In genomic region chr6:46637933-46638332, GRCh38 we compare ENCODE assay signal across 27 cellular contexts. TPM values are rescaled to one million over a fixed set of nuclear protein-coding genes. Genes with fewer than 3 reads are reported as not detected.
DNase-seq lines count a peak whose midpoint lies in the region; ATAC-seq and TF ChIP-seq lines count a peak whose summit lies in the region.
"Had no signal": no experiment of that assay in that cellular context is flagged by ENCODE, and none has a peak within 500 bp of the region (broad histone marks: within the 10 kb centered on the region; RNA-seq: fewer than 3 reads in every experiment).

No MANE protein-coding gene starts in this region.

- H3K4me1 ChIP-seq in breast epithelium (no peaks in the 10 kb centered on the region), suprapubic skin (peaks cover 10% of the 10 kb centered on the region)
- H3K4me1 ChIP-seq: HAP-1 had no signal

- POLR2A ChIA-PET in MCF 10A (lab: Yijun Ruan, JAX), result interaction anchor here (0.8 to 8.1 kb wide), 6 partner anchors 9 to 406 kb away, joined by 3 to 168 read pairs (median 6); partner anchors contain the start of genes CYP39A1 and SLC25A27
- POLR2A ChIA-PET in activated CD4-positive, alpha-beta T cell treated with anti-CD3 and anti-CD28 coated beads for 36 hours (lab: Charles Lee), result no interaction called here

- H3K4me1 Mint-ChIP-seq in MCF 10A (ENCODE audit: insufficient read depth, unreplicated experiment), result peaks cover 31% of the 10 kb centered on the region
- peaks cover 4% of the 10 kb centered on the region for H3K4me1 Mint-ChIP-seq in activated CD4-positive, alpha-beta T cell treated with anti-CD3 and anti-CD28 coated beads for 36 hours
- H3K4me1 Mint-ChIP-seq: CD8-positive, alpha-beta memory T cell had no signal

- TF ChIP-seq POLR2A in breast epithelium (IDR thresholded peaks at IDR 0.05) (no peak), suprapubic skin (IDR thresholded peaks at IDR 0.05) (no peak), erythroblast (IDR thresholded peaks at IDR 0.05; ENCODE audit: low read length) (no peak)

- H3K9me3 Mint-ChIP-seq in MCF 10A (ENCODE audit: unreplicated experiment), result no peaks in the 10 kb centered on the region
- H3K9me3 Mint-ChIP-seq in activated CD4-positive, alpha-beta T cell treated with anti-CD3 and anti-CD28 coated beads for 36 hours (ENCODE audit: low read depth), result no peaks in the 10 kb centered on the region

- H3K36me3 Mint-ChIP-seq in MCF 10A (ENCODE audit: insufficient read depth, unreplicated experiment), result peaks cover 4% of the 10 kb centered on the region
- H3K36me3 Mint-ChIP-seq in activated CD4-positive, alpha-beta T cell treated with anti-CD3 and anti-CD28 coated beads for 36 hours (ENCODE audit: low read depth), result no peaks in the 10 kb centered on the region
- H3K36me3 Mint-ChIP-seq: CD8-positive, alpha-beta memory T cell had no signal

- no peak for TF ChIP-seq CTCF in MCF 10A (IDR thresholded peaks at IDR 0.05; ENCODE audit: unreplicated experiment)
- no peak for TF ChIP-seq CTCF in breast epithelium (IDR thresholded peaks at IDR 0.05)
- no peak for TF ChIP-seq CTCF in SU-DHL-6 (IDR thresholded peaks at IDR 0.05; ENCODE audit: insufficient read depth, low read length, poor library complexity, severe bottlenecking)
- no peak for TF ChIP-seq CTCF in suprapubic skin (IDR thresholded peaks at IDR 0.05)

- 79% methylated on average over 1 of the region's 1 CpG for WGBS in suprapubic skin

- peaks cover 77% of the 10 kb centered on the region for H3F3A ChIP-seq in SU-DHL-6 (ENCODE audit: insufficient read depth)

- H3K27ac ChIP-seq in breast epithelium, result no peak overlapping the region
- peak overlapping the region; percentile 92 for H3K27ac ChIP-seq in SU-DHL-6 (ENCODE audit: low read depth, low read length)
- H3K27ac ChIP-seq in suprapubic skin, result peak overlapping the region; percentile 45
- H3K27ac ChIP-seq: C4-2B, SK-N-MC had no signal

- H3K79me2 ChIP-seq in SU-DHL-6 (ENCODE audit: insufficient read depth, low read length), result peaks cover 70% of the 10 kb centered on the region

- TF ChIP-seq EP300 in suprapubic skin (IDR thresholded peaks at IDR 0.05), result no peak

- CTCF ChIA-PET in MCF 10A (lab: Yijun Ruan, JAX), result interaction anchor here (0.6 to 2.1 kb wide), 2 partner anchors 12 to 534 kb away, joined by 3 to 6 read pairs; no protein-coding TSS in a partner anchor
- CTCF ChIA-PET in activated CD4-positive, alpha-beta T cell treated with anti-CD3 and anti-CD28 coated beads for 36 hours (lab: Charles Lee), result interaction anchor here (0.6 kb wide), 1 partner anchor 72 kb away, joined by 4 read pairs; no protein-coding TSS in a partner anchor

- H3K9me2 ChIP-seq in SU-DHL-6 (replicated peaks; ENCODE audit: insufficient read depth, low read length), result no peaks in the 10 kb centered on the region

- BruUV-seq in MCF 10A (replicated peaks; lab: Mats Ljungman, UMichigan), result no TSS peak

- no peaks in the 10 kb centered on the region for H3K27me3 ChIP-seq in breast epithelium
- H3K27me3 ChIP-seq in SU-DHL-6 (ENCODE audit: low read length), result no peaks in the 10 kb centered on the region
- H3K27me3 ChIP-seq in suprapubic skin, result no peaks in the 10 kb centered on the region

- H3K4me2 ChIP-seq in SU-DHL-6 (ENCODE audit: low read depth, low read length, poor library complexity, severe bottlenecking), result peak overlapping the region; percentile 85

- H3K4me3 ChIP-seq in breast epithelium (no peak overlapping the region), SU-DHL-6 (ENCODE audit: insufficient read depth, low read length, poor library complexity, severe bottlenecking) (peak overlapping the region; percentile 46), suprapubic skin (no peak overlapping the region)
- H3K4me3 ChIP-seq: HAP-1, SK-N-MC had no signal

- intact Hi-C loops in MCF 10A (cut with micrococcal nuclease) (loop anchor here (1.0 kb wide), 1 partner anchor 14 kb away; the partner anchor contains the start of genes CYP39A1 and SLC25A27), breast epithelium (cut with DNase I; ENCODE audit: low total_unique reads) (no loop called here)
- intact Hi-C loops in activated CD4-positive, alpha-beta T cell treated with anti-CD3 and anti-CD28 coated beads for 36 hours (cut with DNase I, micrococcal nuclease), result no loop called here

- H3K9me3 ChIP-seq in breast epithelium, result no peaks in the 10 kb centered on the region
- no peaks in the 10 kb centered on the region for H3K9me3 ChIP-seq in SU-DHL-6 (ENCODE audit: insufficient read depth, low read length)
- H3K9me3 ChIP-seq in suprapubic skin, result no peaks in the 10 kb centered on the region
- H3K9me3 ChIP-seq: HAP-1 had no signal

- no peak for ATAC-seq in activated CD4-positive, alpha-beta T cell treated with anti-CD3 and anti-CD28 coated beads for 36 hours

- no peaks in the 10 kb centered on the region for H3K27me3 Mint-ChIP-seq in MCF 10A (ENCODE audit: insufficient read depth, unreplicated experiment)
- H3K27me3 Mint-ChIP-seq in activated CD4-positive, alpha-beta T cell treated with anti-CD3 and anti-CD28 coated beads for 36 hours, result peaks cover 20% of the 10 kb centered on the region

- H3K27ac Mint-ChIP-seq in MCF 10A (ENCODE audit: low read depth, unreplicated experiment), result peak overlapping the region; percentile 98
- no peak overlapping the region for H3K27ac Mint-ChIP-seq in activated CD4-positive, alpha-beta T cell treated with anti-CD3 and anti-CD28 coated beads for 36 hours
- H3K27ac Mint-ChIP-seq: CD8-positive, alpha-beta memory T cell had no signal

- DNase-seq in MCF 10A (ENCODE audit: unreplicated experiment), result no peak
- no peak for DNase-seq in breast epithelium (ENCODE audit: low spot score in 2 of 2)
- peak; percentile 8 for DNase-seq in germinal center (ENCODE audit: low spot score)
- DNase-seq in suprapubic skin (ENCODE audit: low spot score in 2 of 2), result no peak
- DNase-seq in activated CD4-positive, alpha-beta T cell treated with anti-CD3 and anti-CD28 coated beads for 36 hours, result no peak
- no peak for DNase-seq in kidney glomerular epithelial cell (lab: John Stamatoyannopoulos, UW)
- no peak for DNase-seq in erythroblast (lab: John Stamatoyannopoulos, UW)
- DNase-seq: 8988T; AML-193; Calu3; CD8-positive, alpha-beta memory T cell; GDM1; KBM-7; NCI-H1105; NCI-H146; NCI-H2029; NCI-H2227 treated with DMSO at 0.1 percent for 48 hours; NCI-H510A treated with DMSO at 0.1 percent for 48 hours; NCI-H748 treated with DMSO at 0.1 percent for 48 hours; OCI-M1; SHP77 had no signal

- H2AFZ ChIP-seq in SU-DHL-6 (ENCODE audit: low read depth, low read length, severe bottlenecking), result no peak overlapping the region

- H3K9ac ChIP-seq in SU-DHL-6 (ENCODE audit: low read length), result peak overlapping the region; percentile 60

- no peak overlapping the region for H3K4me3 Mint-ChIP-seq in MCF 10A (ENCODE audit: unreplicated experiment)
- no peak overlapping the region for H3K4me3 Mint-ChIP-seq in activated CD4-positive, alpha-beta T cell treated with anti-CD3 and anti-CD28 coated beads for 36 hours
- H3K4me3 Mint-ChIP-seq: CD8-positive, alpha-beta memory T cell had no signal

- H3K36me3 ChIP-seq in breast epithelium (no peaks in the 10 kb centered on the region), SU-DHL-6 (ENCODE audit: low read length) (peaks cover 14% of the 10 kb centered on the region; the same call in 1 of the 2 replicates), suprapubic skin (no peaks in the 10 kb centered on the region)
- H3K36me3 ChIP-seq: HAP-1 had no signal

- no peaks in the 10 kb centered on the region for H4K20me1 ChIP-seq in SU-DHL-6 (ENCODE audit: low read depth, low read length)

RNA-seq across cellular contexts. Expression of gene CYP39A1, which starts 14.7 kb away (rescaled TPM):
- 7.2 and 7.4 TPM in 2 replicates for total RNA-seq in MCF 10A (2022)
- 10 to 100 TPM in 1 of 3 donors, 1 to 10 TPM in 2; 1.6 to 12.3 (median 6.9) TPM for total RNA-seq in breast epithelium
- total RNA-seq in suprapubic skin, result 10 to 100 TPM; 20.0 to 46.4 (median 33.1) TPM
- not detected for total RNA-seq in activated CD4-positive, alpha-beta T cell treated with anti-CD3 and anti-CD28 coated beads for 36 hours
- total RNA-seq: CD8-positive, alpha-beta memory T cell had no signal

RNA-seq across cellular contexts. Expression of gene SLC25A27, which starts 14.8 kb away (rescaled TPM):
- total RNA-seq in MCF 10A (2022) (21.7 and 36.9 TPM in 2 replicates), breast epithelium (10 to 100 TPM; 27.0 to 81.7 (median 37.4) TPM), suprapubic skin (10 to 100 TPM; 18.3 to 74.2 (median 24.0) TPM)
- total RNA-seq in activated CD4-positive, alpha-beta T cell treated with anti-CD3 and anti-CD28 coated beads for 36 hours, result 1 to 10 TPM; 1.2 to 1.6 TPM

RNA-seq across cellular contexts. Expression of gene TDRD6, which starts 49.8 kb away (rescaled TPM):
- total RNA-seq in MCF 10A (2022) (0.56 and 0.66 TPM in 2 replicates), breast epithelium (1 to 10 TPM in 2 of 3 donors, under 1 TPM in 1; 0.66 to 2.5 (median 1.1) TPM), suprapubic skin (1 to 10 TPM in 2 of 4 donors, under 1 TPM in 2; 0.49 to 1.8 (median 0.82) TPM)
- total RNA-seq in activated CD4-positive, alpha-beta T cell treated with anti-CD3 and anti-CD28 coated beads for 36 hours, result not detected
- total RNA-seq: CD8-positive, alpha-beta memory T cell; HT1080; RPMI7951 had no signal

Comparison
In these comparisons a context has a peak if more than half of its experiments do, and no peak if none do; other contexts are left out.
1. H3K27ac ChIP-seq: peak in SU-DHL-6 (single experiment) and suprapubic skin (single experiment); none in breast epithelium (0 of 2).